In the genomic region with DNA sequence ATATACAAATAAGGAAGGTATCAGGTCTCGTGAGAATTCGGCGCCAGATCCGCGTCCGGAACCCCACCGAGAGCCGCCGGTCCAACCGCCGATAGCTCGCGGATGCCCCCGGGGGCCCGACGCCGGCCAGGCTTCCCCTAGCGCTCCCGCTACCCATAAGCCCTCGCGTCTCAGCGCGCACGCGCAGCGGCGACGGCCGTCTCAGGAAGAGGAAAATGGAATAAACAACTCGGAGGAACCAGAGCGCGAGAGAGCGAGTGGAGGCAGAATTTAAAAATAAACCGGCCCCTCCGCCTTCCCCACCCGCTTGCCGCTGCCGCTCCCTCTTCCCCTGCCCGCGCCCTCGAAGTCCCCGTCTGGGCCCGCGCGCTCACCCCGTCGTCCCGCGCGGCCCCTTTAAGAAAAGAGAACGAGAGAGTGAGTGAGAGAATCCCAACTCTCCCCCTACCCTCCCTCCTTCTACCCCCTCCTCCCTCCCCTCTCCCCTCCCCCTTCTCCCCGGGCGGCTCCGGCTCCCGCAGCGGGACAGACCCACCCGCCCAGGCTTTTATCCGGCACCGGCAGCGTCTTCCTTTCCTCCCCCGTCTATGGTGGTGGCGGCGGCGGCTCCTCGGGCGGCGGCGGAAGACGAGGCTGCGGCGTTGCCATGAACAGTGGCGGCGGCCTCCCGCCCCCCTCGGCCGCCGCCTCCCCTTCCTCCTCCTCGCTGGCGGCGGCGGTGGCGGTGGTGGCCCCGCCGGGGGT, we compare ENCODE assay signal across 1 cellular context.
TF ChIP-seq lines count a peak whose summit lies in the region.

A gene with protein sequence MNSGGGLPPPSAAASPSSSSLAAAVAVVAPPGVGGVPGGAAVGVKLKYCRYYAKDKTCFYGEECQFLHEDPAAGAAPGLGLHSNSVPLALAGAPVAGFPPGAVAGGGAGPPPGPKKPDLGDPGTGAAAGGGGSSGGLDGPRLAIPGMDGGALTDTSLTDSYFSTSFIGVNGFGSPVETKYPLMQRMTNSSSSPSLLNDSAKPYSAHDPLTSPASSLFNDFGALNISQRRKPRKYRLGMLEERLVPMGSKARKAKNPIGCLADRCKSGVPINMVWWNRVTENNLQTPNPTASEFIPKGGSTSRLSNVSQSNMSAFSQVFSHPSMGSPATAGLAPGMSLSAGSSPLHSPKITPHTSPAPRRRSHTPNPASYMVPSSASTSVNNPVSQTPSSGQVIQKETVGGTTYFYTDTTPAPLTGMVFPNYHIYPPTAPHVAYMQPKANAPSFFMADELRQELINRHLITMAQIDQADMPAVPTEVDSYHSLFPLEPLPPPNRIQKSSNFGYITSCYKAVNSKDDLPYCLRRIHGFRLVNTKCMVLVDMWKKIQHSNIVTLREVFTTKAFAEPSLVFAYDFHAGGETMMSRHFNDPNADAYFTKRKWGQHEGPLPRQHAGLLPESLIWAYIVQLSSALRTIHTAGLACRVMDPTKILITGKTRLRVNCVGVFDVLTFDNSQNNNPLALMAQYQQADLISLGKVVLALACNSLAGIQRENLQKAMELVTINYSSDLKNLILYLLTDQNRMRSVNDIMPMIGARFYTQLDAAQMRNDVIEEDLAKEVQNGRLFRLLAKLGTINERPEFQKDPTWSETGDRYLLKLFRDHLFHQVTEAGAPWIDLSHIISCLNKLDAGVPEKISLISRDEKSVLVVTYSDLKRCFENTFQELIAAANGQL (plus strand): TSS at position 534 of the 744 bp plus-strand sequence. CDS start 113 bp downstream, at position 647.

TF ChIP-seq in K562, 482 proteins besides CTCF, POLR2A, EP300 and RAD21 (continued from another document and continues in another):
- TF ChIP-seq PML (IDR thresholded peaks at IDR 0.05; ENCODE audit: low read length) (0 out of 2 replicates have a peak, but pooled peaks have one; percentile 45), ZNF780A (CRISPR knock-in tag; IDR thresholded peaks at IDR 0.05) (no peak), POLR2B (IDR thresholded peaks at IDR 0.05; ENCODE audit: low read depth, partially characterized antibody) (peak; percentile 59), TAF1 (IDR thresholded peaks at IDR 0.05; ENCODE audit: control insufficient read depth, extremely low read depth, insufficient read depth, low read length, severe bottlenecking) (peak; percentile 66), SMC3 (conservative IDR thresholded peaks at IDR 0.05; ENCODE audit: insufficient read depth, low read depth, low read length) (no peak), FOXA3 (CRISPR knock-in tag; conservative IDR thresholded peaks at IDR 0.05 in 1 of 2, IDR thresholded peaks at IDR 0.05 in 1 of 2) (no peak), MYBL2 (IDR thresholded peaks at IDR 0.05; ENCODE audit: low read depth) (no peak), MYBL2 (CRISPR knock-in tag; IDR thresholded peaks at IDR 0.05; ENCODE audit: borderline replicate concordance) (no peak), KLF13 (tag; IDR thresholded peaks at IDR 0.05; ENCODE audit: borderline replicate concordance, low read depth) (no peak), SIN3A (IDR thresholded peaks at IDR 0.05; ENCODE audit: borderline replicate concordance in 2 of 2, control insufficient read depth in 1 of 2, low read depth in 2 of 2, low read length in 2 of 2) (0 out of 4 replicates have a peak, but pooled peaks of 1 of the 2 experiments have one; percentile 3), ZNF121 (CRISPR knock-in tag; conservative IDR thresholded peaks at IDR 0.05) (no peak), MCM2 (IDR thresholded peaks at IDR 0.05; ENCODE audit: low read depth) (no peak), MAFK (IDR thresholded peaks at IDR 0.05; ENCODE audit: low read length) (no peak), MIER1 (IDR thresholded peaks at IDR 0.05; ENCODE audit: low read depth) (no peak), HMGN3 (IDR thresholded peaks at IDR 0.05; ENCODE audit: borderline replicate concordance, extremely low read depth, insufficient read length, low read depth, low read length) (peak; percentile 24), FOSL1 (tag; conservative IDR thresholded peaks at IDR 0.05) (no peak), TRIM24 (IDR thresholded peaks at IDR 0.05) (no peak), PCBP1 (IDR thresholded peaks at IDR 0.05; ENCODE audit: low read depth, low read length, poor library complexity, severe bottlenecking) (peak; percentile 80), ATF4 (CRISPR knock-in tag; IDR thresholded peaks at IDR 0.05) (0 out of 2 replicates have a peak, but pooled peaks have one; percentile 15), TAF9B (IDR thresholded peaks at IDR 0.05; ENCODE audit: partially characterized antibody) (peak; percentile 29), FOXK2 (conservative IDR thresholded peaks at IDR 0.05 in 1 of 2, IDR thresholded peaks at IDR 0.05 in 1 of 2; ENCODE audit: low read depth in 2 of 2) (peak; percentile 49 to 67; a peak in 2 of 4 replicates), POLR3A (IDR thresholded peaks at IDR 0.05; ENCODE audit: borderline replicate concordance, extremely low read depth, insufficient read depth, insufficient read length) (no peak), ZBTB9 (CRISPR knock-in tag; IDR thresholded peaks at IDR 0.05) (no peak), DMBX1 (CRISPR knock-in tag; IDR thresholded peaks at IDR 0.05; ENCODE audit: borderline replicate concordance) (no peak), RBFOX2 (IDR thresholded peaks at IDR 0.05; ENCODE audit: low read depth, low read length) (peak; percentile 88), UBTF (IDR thresholded peaks at IDR 0.05; ENCODE audit: borderline replicate concordance in 1 of 2, low read depth in 2 of 2, low read length in 2 of 2) (0 out of 4 replicates have a peak, but pooled peaks of 1 of the 2 experiments have one; percentile 32), ZNF140 (CRISPR knock-in tag; IDR thresholded peaks at IDR 0.05) (no peak), MTA1 (IDR thresholded peaks at IDR 0.05; ENCODE audit: borderline replicate concordance) (no peak), MEIS2 (IDR thresholded peaks at IDR 0.05; ENCODE audit: partially characterized antibody) (peak; percentile 54), SAFB (IDR thresholded peaks at IDR 0.05; ENCODE audit: borderline replicate concordance, low read depth, low read length) (no peak)
- TF ChIP-seq, protein P1, sequence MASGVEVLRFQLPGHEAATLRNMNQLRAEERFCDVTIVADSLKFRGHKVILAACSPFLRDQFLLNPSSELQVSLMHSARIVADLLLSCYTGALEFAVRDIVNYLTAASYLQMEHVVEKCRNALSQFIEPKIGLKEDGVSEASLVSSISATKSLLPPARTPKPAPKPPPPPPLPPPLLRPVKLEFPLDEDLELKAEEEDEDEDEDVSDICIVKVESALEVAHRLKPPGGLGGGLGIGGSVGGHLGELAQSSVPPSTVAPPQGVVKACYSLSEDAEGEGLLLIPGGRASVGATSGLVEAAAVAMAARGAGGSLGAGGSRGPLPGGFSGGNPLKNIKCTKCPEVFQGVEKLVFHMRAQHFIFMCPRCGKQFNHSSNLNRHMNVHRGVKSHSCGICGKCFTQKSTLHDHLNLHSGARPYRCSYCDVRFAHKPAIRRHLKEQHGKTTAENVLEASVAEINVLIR (CRISPR knock-in tag; IDR thresholded peaks at IDR 0.05) = no peak
- TF ChIP-seq, protein P2, sequence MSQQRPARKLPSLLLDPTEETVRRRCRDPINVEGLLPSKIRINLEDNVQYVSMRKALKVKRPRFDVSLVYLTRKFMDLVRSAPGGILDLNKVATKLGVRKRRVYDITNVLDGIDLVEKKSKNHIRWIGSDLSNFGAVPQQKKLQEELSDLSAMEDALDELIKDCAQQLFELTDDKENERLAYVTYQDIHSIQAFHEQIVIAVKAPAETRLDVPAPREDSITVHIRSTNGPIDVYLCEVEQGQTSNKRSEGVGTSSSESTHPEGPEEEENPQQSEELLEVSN (IDR thresholded peaks at IDR 0.05; ENCODE audit: borderline replicate concordance in 1 of 2, extremely low read depth in 1 of 2, insufficient read depth in 1 of 2, insufficient read length in 1 of 2, low read depth in 1 of 2, low read length in 1 of 2, poor library complexity in 1 of 2, severe bottlenecking in 1 of 2) = peak; percentile 13 to 54
- TF ChIP-seq, protein P3, sequence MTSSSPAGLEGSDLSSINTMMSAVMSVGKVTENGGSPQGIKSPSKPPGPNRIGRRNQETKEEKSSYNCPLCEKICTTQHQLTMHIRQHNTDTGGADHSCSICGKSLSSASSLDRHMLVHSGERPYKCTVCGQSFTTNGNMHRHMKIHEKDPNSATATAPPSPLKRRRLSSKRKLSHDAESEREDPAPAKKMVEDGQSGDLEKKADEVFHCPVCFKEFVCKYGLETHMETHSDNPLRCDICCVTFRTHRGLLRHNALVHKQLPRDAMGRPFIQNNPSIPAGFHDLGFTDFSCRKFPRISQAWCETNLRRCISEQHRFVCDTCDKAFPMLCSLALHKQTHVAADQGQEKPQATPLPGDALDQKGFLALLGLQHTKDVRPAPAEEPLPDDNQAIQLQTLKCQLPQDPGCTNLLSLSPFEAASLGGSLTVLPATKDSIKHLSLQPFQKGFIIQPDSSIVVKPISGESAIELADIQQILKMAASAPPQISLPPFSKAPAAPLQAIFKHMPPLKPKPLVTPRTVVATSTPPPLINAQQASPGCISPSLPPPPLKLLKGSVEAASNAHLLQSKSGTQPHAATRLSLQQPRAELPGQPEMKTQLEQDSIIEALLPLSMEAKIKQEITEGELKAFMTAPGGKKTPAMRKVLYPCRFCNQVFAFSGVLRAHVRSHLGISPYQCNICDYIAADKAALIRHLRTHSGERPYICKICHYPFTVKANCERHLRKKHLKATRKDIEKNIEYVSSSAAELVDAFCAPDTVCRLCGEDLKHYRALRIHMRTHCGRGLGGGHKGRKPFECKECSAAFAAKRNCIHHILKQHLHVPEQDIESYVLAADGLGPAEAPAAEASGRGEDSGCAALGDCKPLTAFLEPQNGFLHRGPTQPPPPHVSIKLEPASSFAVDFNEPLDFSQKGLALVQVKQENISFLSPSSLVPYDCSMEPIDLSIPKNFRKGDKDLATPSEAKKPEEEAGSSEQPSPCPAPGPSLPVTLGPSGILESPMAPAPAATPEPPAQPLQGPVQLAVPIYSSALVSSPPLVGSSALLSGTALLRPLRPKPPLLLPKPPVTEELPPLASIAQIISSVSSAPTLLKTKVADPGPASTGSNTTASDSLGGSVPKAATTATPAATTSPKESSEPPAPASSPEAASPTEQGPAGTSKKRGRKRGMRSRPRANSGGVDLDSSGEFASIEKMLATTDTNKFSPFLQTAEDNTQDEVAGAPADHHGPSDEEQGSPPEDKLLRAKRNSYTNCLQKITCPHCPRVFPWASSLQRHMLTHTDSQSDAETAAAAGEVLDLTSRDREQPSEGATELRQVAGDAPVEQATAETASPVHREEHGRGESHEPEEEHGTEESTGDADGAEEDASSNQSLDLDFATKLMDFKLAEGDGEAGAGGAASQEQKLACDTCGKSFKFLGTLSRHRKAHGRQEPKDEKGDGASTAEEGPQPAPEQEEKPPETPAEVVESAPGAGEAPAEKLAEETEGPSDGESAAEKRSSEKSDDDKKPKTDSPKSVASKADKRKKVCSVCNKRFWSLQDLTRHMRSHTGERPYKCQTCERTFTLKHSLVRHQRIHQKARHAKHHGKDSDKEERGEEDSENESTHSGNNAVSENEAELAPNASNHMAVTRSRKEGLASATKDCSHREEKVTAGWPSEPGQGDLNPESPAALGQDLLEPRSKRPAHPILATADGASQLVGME (CRISPR knock-in tag; IDR thresholded peaks at IDR 0.05) = no peak
- TF ChIP-seq, protein P4, sequence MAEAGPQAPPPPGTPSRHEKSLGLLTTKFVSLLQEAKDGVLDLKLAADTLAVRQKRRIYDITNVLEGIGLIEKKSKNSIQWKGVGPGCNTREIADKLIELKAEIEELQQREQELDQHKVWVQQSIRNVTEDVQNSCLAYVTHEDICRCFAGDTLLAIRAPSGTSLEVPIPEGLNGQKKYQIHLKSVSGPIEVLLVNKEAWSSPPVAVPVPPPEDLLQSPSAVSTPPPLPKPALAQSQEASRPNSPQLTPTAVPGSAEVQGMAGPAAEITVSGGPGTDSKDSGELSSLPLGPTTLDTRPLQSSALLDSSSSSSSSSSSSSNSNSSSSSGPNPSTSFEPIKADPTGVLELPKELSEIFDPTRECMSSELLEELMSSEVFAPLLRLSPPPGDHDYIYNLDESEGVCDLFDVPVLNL (CRISPR knock-in tag; IDR thresholded peaks at IDR 0.05; ENCODE audit: low read depth) = no peak
- TF ChIP-seq, protein P5, sequence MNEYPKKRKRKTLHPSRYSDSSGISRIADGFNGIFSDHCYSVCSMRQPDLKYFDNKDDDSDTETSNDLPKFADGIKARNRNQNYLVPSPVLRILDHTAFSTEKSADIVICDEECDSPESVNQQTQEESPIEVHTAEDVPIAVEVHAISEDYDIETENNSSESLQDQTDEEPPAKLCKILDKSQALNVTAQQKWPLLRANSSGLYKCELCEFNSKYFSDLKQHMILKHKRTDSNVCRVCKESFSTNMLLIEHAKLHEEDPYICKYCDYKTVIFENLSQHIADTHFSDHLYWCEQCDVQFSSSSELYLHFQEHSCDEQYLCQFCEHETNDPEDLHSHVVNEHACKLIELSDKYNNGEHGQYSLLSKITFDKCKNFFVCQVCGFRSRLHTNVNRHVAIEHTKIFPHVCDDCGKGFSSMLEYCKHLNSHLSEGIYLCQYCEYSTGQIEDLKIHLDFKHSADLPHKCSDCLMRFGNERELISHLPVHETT (CRISPR knock-in tag; conservative IDR thresholded peaks at IDR 0.05 in 1 of 2, IDR thresholded peaks at IDR 0.05 in 1 of 2) = peak in 1 of 2 experiments; percentile 89; a peak in 2 of 4 replicates
